ENCODE assay signal across 18 cellular contexts in genomic region chr6:39790772-39791171, GRCh38. TPM values are rescaled to one million over a fixed set of nuclear protein-coding genes. Genes with fewer than 3 reads are reported as not detected.
DNase-seq lines count a peak whose midpoint lies in the region; ATAC-seq, FAIRE-seq and TF ChIP-seq lines count a peak whose summit lies in the region.
"Had no signal": no experiment of that assay in that cellular context is flagged by ENCODE, and none has a peak within 500 bp of the region (broad histone marks: within the 10 kb centered on the region; RNA-seq: fewer than 3 reads in every experiment).

No MANE protein-coding gene starts in this region.

- H3K4me1 Mint-ChIP-seq in astrocyte (ENCODE audit: low read depth, unreplicated experiment) = peaks cover 32% of the 10 kb centered on the region

- no peaks in the 10 kb centered on the region for H3K36me3 ChIP-seq in astrocyte (ENCODE audit: insufficient read depth, low read length)
- H3K36me3 ChIP-seq: neural progenitor cell, thyroid gland had no signal

- no peaks in the 10 kb centered on the region for H3K9me3 Mint-ChIP-seq in astrocyte (ENCODE audit: unreplicated experiment)
- H3K9me3 Mint-ChIP-seq: CD4-positive, alpha-beta T cell; neural progenitor cell; WTC11 had no signal

- no peak overlapping the region for H3K27ac Mint-ChIP-seq in astrocyte (ENCODE audit: unreplicated experiment)
- H3K27ac Mint-ChIP-seq: activated naive CD8-positive, alpha-beta T cell; CD4-positive, alpha-beta T cell; neural progenitor cell; T-helper 17 cell; WTC11 had no signal

- H3K4me1 ChIP-seq in astrocyte (ENCODE audit: insufficient read depth, low read length) = peaks cover 4% of the 10 kb centered on the region

- TF ChIP-seq CTCF in AG10803 (conservative IDR thresholded peaks at IDR 0.05; ENCODE audit: low read length) (no peak), astrocyte (IDR thresholded peaks at IDR 0.05; ENCODE audit: insufficient read depth, low read depth, low read length) (no peak)

- no peak overlapping the region for H3K4me3 Mint-ChIP-seq in astrocyte (ENCODE audit: unreplicated experiment)
- H3K4me3 Mint-ChIP-seq: activated naive CD8-positive, alpha-beta T cell; CD4-positive, alpha-beta T cell had no signal

- H3K9ac ChIP-seq in astrocyte (ENCODE audit: low read length) = no peak overlapping the region
- H3K9ac ChIP-seq: neural progenitor cell had no signal

- H3K4me2 ChIP-seq in astrocyte (ENCODE audit: low read length) = no peak overlapping the region
- H3K4me2 ChIP-seq: neural progenitor cell had no signal

- H3K4me3 ChIP-seq in AG10803 (ENCODE audit: low read length) (no peak overlapping the region), astrocyte (ENCODE audit: insufficient read depth, low read depth, low read length) (no peak overlapping the region)
- H3K4me3 ChIP-seq: neural progenitor cell, thyroid gland had no signal

- peaks cover 5% of the 10 kb centered on the region for H3K79me2 ChIP-seq in astrocyte (ENCODE audit: insufficient read depth, low read length)

- no peaks in the 10 kb centered on the region for H3K9me3 ChIP-seq in astrocyte (ENCODE audit: insufficient read depth, low read depth, low read length)
- H3K9me3 ChIP-seq: thyroid gland had no signal

- FAIRE-seq in astrocyte (lab: Jason Lieb, UNC) = no peak
- FAIRE-seq: GM18507 had no signal

- ATAC-seq in GM21528 (IDR thresholded peaks at IDR 0.05; ENCODE audit: low FRiP score, unreplicated experiment) = no peak
- ATAC-seq in SK-N-SH treated with all-trans-retinoic acid at 6 μM for 48 hours = no peak
- ATAC-seq: T-helper 17 cell had no signal

- no peak overlapping the region for H3K27ac ChIP-seq in astrocyte (ENCODE audit: low read depth, low read length)
- H3K27ac ChIP-seq: neural progenitor cell had no signal

- H3K36me3 Mint-ChIP-seq in astrocyte (ENCODE audit: low read depth, unreplicated experiment) = peaks cover 11% of the 10 kb centered on the region
- H3K36me3 Mint-ChIP-seq: activated naive CD8-positive, alpha-beta T cell; neural progenitor cell; WTC11 had no signal

- no peaks in the 10 kb centered on the region for H3K27me3 ChIP-seq in astrocyte (ENCODE audit: insufficient read depth, low read length)
- H3K27me3 ChIP-seq: thyroid gland had no signal

- no peaks in the 10 kb centered on the region for H3K27me3 Mint-ChIP-seq in astrocyte (ENCODE audit: low read depth, unreplicated experiment)

- H2AFZ ChIP-seq in astrocyte (ENCODE audit: low read depth, low read length) = no peak overlapping the region
- H2AFZ ChIP-seq: neural progenitor cell had no signal

- DNase-seq in AG10803 (ENCODE audit: low read depth) (peak; percentile 63), astrocyte (ENCODE audit: low read depth) (peak; percentile 41), islet precursor cell (peak; percentile 61), renal cortical epithelial cell (ENCODE audit: low read depth) (peak; percentile 19), NCI-H2227 treated with DMSO at 0.1 percent for 48 hours (lab: John Stamatoyannopoulos, UW) (no peak), iPS-NIHi11 (ENCODE audit: low spot score) (no peak)
- DNase-seq: CD4-positive, alpha-beta T cell; DND-41; HCEC 1CT; NCI-H526 treated with DMSO at 0.1 percent for 48 hours; T-helper 17 cell had no signal

- H4K20me1 ChIP-seq in astrocyte (ENCODE audit: insufficient read depth, low read length) = no peaks in the 10 kb centered on the region

TF ChIP-seq in SK-N-SH treated with all-trans-retinoic acid at 6 μM for 48 hours, 23 proteins besides CTCF, POLR2A, EP300 and RAD21:
- TF ChIP-seq ZFP3 (CRISPR knock-in tag; IDR thresholded peaks at IDR 0.05) (no peak), ARNTL (CRISPR knock-in tag; IDR thresholded peaks at IDR 0.05; ENCODE audit: borderline replicate concordance, low read depth) (no peak), CSDC2 (CRISPR knock-in tag; IDR thresholded peaks at IDR 0.05) (no peak), CSRNP3 (CRISPR knock-in tag; IDR thresholded peaks at IDR 0.05) (no peak), ZC3H10 (CRISPR knock-in tag; IDR thresholded peaks at IDR 0.05) (no peak), ESRRG (CRISPR knock-in tag; IDR thresholded peaks at IDR 0.05) (no peak), SNAI2 (CRISPR knock-in tag; IDR thresholded peaks at IDR 0.05) (no peak), ZNF70 (CRISPR knock-in tag; IDR thresholded peaks at IDR 0.05) (no peak), ZFP30 (CRISPR knock-in tag; IDR thresholded peaks at IDR 0.05) (no peak), GLIS3 (CRISPR knock-in tag; IDR thresholded peaks at IDR 0.05) (no peak), PPARA (CRISPR knock-in tag; IDR thresholded peaks at IDR 0.05; ENCODE audit: borderline replicate concordance) (no peak), TOX (CRISPR knock-in tag; IDR thresholded peaks at IDR 0.05; ENCODE audit: borderline replicate concordance) (no peak)

RNA-seq across cellular contexts. Expression of gene DAAM2, which starts 1.4 kb away (rescaled TPM):
- total RNA-seq in astrocyte = 38.4 and 50.3 TPM in 2 replicates
- 1.7 TPM in 1 of 2 replicates, not detected in the other for total RNA-seq in renal cortical epithelial cell
- total RNA-seq: CD4-positive, alpha-beta T cell; T-helper 17 cell had no signal

Comparison
In these comparisons a context has a peak if more than half of its experiments do, and no peak if none do; other contexts are left out.
1. DNase-seq: peak in AG10803 (single experiment), astrocyte (single experiment), islet precursor cell (single experiment) and renal cortical epithelial cell (single experiment); none in NCI-H2227 treated with DMSO at 0.1 percent for 48 hours (single experiment) and iPS-NIHi11 (single experiment).
2. RNA of gene DAAM2, which starts 1.4 kb away (total RNA-seq): 38.4 to 50.3 TPM in astrocyte; 1.7 TPM in renal cortical epithelial cell; every median in the first group is over 10 times any median in the second.